30 cellular contexts compared by ENCODE assay signal in the genomic region with DNA sequence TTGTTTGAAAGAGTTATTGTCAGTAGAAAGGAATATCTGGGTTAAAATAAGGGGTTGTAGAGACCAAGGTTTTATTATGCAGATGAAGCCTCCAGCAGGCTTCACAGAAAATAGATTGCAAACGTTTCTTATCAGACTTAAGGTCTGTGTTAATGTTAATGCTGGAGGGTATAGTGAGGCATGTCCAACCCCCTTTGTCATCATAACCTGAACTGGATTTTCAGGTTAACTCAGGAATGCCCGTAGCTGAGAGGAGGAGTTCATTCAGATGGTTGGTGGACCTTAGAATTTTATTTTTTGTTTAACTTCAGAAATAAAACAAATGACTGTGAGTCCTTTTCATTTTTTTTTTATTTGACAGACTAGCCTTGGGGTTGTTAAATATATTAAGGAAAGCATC.
"Had no signal": no experiment of that assay in that cellular context is flagged by ENCODE, and none has a peak within 500 bp of the region (broad histone marks: within the 10 kb centered on the region; RNA-seq: fewer than 3 reads in every experiment).

No MANE protein-coding gene starts in this region.

- H3K36me3 Mint-ChIP-seq: activated naive CD8-positive, alpha-beta T cell treated with anti-CD3 and anti-CD28 coated beads, Interleukin-2, amount 10 ng/mL, durations not matched to agents 7 days and 5 days; brain; T-cell had no signal

- H3K27ac Mint-ChIP-seq: activated B cell treated with CpG ODN at 0.5 μM for 24 hours; activated CD8-positive, alpha-beta T cell treated with anti-CD3 and anti-CD28 coated beads for 36 hours; activated naive CD8-positive, alpha-beta T cell treated with anti-CD3 and anti-CD28 coated beads, Interleukin-2, amount 10 ng/mL, durations not matched to agents 7 days and 5 days; activated T-helper 17 cell treated with anti-CD3 and anti-CD28 coated beads, Interleukin-2, amount 50 U/mL, for 72 hours; brain; effector memory CD8-positive, alpha-beta T cell; T-cell; T-helper 1 cell treated with Interleukin-12 subunit alpha and Interleukin-12 subunit beta and Interleukin-4 antibody, amounts not matched to agents 30 μg/mL and 1 μg/mL, for 36 hours had no signal

- H3K4me3 Mint-ChIP-seq: activated B cell treated with CpG ODN at 0.5 μM for 24 hours; activated CD8-positive, alpha-beta T cell treated with anti-CD3 and anti-CD28 coated beads for 36 hours; activated naive CD8-positive, alpha-beta T cell treated with anti-CD3 and anti-CD28 coated beads, Interleukin-2, amount 10 ng/mL, durations not matched to agents 7 days and 5 days; activated T-cell treated with anti-CD3 and anti-CD28 coated beads, Interleukin-2, amount 50 U/mL, for 4 hours; activated T-helper 17 cell treated with anti-CD3 and anti-CD28 coated beads, Interleukin-2, amount 50 U/mL, for 72 hours; brain; effector memory CD8-positive, alpha-beta T cell; T-cell; T-helper 1 cell treated with Interleukin-12 subunit alpha and Interleukin-12 subunit beta and Interleukin-4 antibody, amounts not matched to agents 30 μg/mL and 1 μg/mL, for 36 hours had no signal

- H3K4me1 Mint-ChIP-seq: activated naive CD8-positive, alpha-beta T cell treated with anti-CD3 and anti-CD28 coated beads, Interleukin-2, amount 10 ng/mL, durations not matched to agents 7 days and 5 days; activated T-helper 17 cell treated with anti-CD3 and anti-CD28 coated beads, Interleukin-2, amount 50 U/mL, for 72 hours; brain; T-cell had no signal

- H3K4me1 ChIP-seq: ascending aorta, esophagus squamous epithelium, gastroesophageal sphincter, heart right ventricle had no signal

- H3K27ac ChIP-seq: ascending aorta, epithelial cell of prostate, esophagus squamous epithelium, gastroesophageal sphincter, heart right ventricle, WERI-Rb-1 had no signal

- H3K27me3 Mint-ChIP-seq: activated B cell treated with CpG ODN at 0.5 μM for 24 hours; activated CD8-positive, alpha-beta T cell treated with anti-CD3 and anti-CD28 coated beads for 36 hours; activated naive CD8-positive, alpha-beta T cell treated with anti-CD3 and anti-CD28 coated beads, Interleukin-2, amount 10 ng/mL, durations not matched to agents 7 days and 5 days; activated T-helper 17 cell treated with anti-CD3 and anti-CD28 coated beads, Interleukin-2, amount 50 U/mL, for 72 hours; brain; effector memory CD8-positive, alpha-beta T cell; T-cell had no signal

- FAIRE-seq: colon had no signal

- H3K27me3 ChIP-seq: ascending aorta, esophagus squamous epithelium, gastroesophageal sphincter, heart right ventricle had no signal

- DNase-seq: activated B cell treated with CpG ODN at 0.5 μM for 24 hours; activated CD4-positive, alpha-beta T cell treated with anti-CD3 and anti-CD28 coated beads for 48 hours; activated CD4-positive, alpha-beta T cell treated with anti-CD3 and anti-CD28 coated beads, Interleukin-2, amount 50 U/mL, for 1 hour; activated CD4-positive, alpha-beta T cell treated with anti-CD3 and anti-CD28 coated beads, Interleukin-2, amount 50 U/mL, for 48 hours; activated CD8-positive, alpha-beta memory T cell treated with anti-CD3 and anti-CD28 coated beads for 24 hours; activated CD8-positive, alpha-beta T cell treated with anti-CD3 and anti-CD28 coated beads for 36 hours; activated effector memory CD4-positive, alpha-beta T cell treated with Interleukin-2 at 50 U/mL for 16 hours; activated gamma-delta T cell treated with Interleukin-2 at 50 U/mL for 16 hours; activated naive CD4-positive, alpha-beta T cell treated with anti-CD3 and anti-CD28 coated beads, Interleukin-2, amount 50 U/mL, for 16 hours; activated naive CD4-positive, alpha-beta T cell treated with Interleukin-2 at 50 U/mL for 16 hours; activated naive CD8-positive, alpha-beta T cell treated with anti-CD3 and anti-CD28 coated beads, Interleukin-2, amount 10 ng/mL, durations not matched to agents 7 days and 5 days; activated T-cell treated with anti-CD3 and anti-CD28 coated beads, Interleukin-2, amount 50 U/mL, for 4 hours; caudate nucleus; cortex of kidney; dermis blood vessel endothelial cell; effector CD4-positive, alpha-beta T cell; effector memory CD8-positive, alpha-beta T cell; esophagus squamous epithelium; foreskin melanocyte; heart right ventricle; T-cell; T-helper 9 cell; WERI-Rb-1 had no signal

- H3K9me3 Mint-ChIP-seq: activated CD8-positive, alpha-beta T cell treated with anti-CD3 and anti-CD28 coated beads for 36 hours; activated naive CD8-positive, alpha-beta T cell treated with anti-CD3 and anti-CD28 coated beads, Interleukin-2, amount 10 ng/mL, durations not matched to agents 7 days and 5 days; activated T-cell treated with anti-CD3 and anti-CD28 coated beads, Interleukin-2, amount 50 U/mL, for 4 hours; T-helper 1 cell treated with Interleukin-12 subunit alpha and Interleukin-12 subunit beta and Interleukin-4 antibody, amounts not matched to agents 30 μg/mL and 1 μg/mL, for 36 hours had no signal

- H3K4me3 ChIP-seq: ascending aorta, esophagus squamous epithelium, gastroesophageal sphincter, heart right ventricle had no signal

- H3K36me3 ChIP-seq: ascending aorta, esophagus squamous epithelium, gastroesophageal sphincter, heart right ventricle, WERI-Rb-1 had no signal
